In the genomic region with DNA sequence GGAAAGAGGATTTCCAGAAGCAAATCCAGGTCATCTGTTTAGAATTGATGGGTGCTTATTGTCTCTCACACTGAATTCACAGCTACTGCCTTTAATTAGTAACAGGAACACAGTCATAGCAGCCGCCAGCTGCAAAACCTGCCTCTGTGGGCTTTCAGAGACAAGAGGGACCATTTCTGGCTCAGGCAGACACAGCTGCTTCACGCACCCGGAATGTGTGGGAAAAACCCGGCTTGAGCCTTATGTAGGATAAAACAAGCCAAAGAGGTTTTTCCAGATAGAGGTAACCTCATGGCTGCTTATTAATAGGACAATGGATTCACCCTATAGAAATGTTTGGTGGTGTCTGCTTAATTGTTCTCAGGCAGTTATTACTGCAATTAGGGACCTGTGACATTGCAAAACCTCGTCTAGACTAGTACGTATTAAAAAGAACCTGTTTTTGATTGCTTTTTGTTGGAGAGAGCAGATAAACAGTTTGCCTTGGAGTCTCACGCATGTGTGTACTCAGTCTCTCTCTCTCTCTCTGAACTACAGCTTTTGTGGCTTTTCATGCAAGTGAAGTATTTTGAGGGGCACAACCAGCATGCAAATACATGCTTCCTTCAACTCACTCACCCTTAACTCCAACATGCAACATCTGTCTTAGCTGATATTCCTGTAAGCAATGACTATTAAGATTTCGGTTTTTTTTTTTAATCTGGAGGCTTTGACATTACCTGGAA, we compare ENCODE assay signal across 10 cellular contexts.
A peak's percentile ranks its signal among the peaks of the same experiment; 100 is the strongest.
DNase-seq lines count a peak whose midpoint lies in the region; ATAC-seq and TF ChIP-seq lines count a peak whose summit lies in the region.
"Had no signal": no experiment of that assay in that cellular context is flagged by ENCODE, and none has a peak within 500 bp of the region (broad histone marks: within the 10 kb centered on the region; RNA-seq: fewer than 3 reads in every experiment).

No MANE protein-coding gene starts in this region.

- H3K36me3 Mint-ChIP-seq in Calu3 (ENCODE audit: insufficient read depth, unreplicated experiment), result no peaks in the 10 kb centered on the region

- CTCF ChIA-PET in Calu3 (lab: Charles Lee), result no interaction called here

- peaks cover 8% of the 10 kb centered on the region for H3K4me1 Mint-ChIP-seq in Calu3 (ENCODE audit: low read depth, unreplicated experiment)

- DNase-seq in cardiac fibroblast (ENCODE audit: low read depth in 2 of 2), result peak; percentile 8 to 59
- DNase-seq in NOMO-1 treated with dmso at 0.1 percent for 144 hours (lab: John Stamatoyannopoulos, UW; ENCODE audit: unreplicated experiment), result no peak
- DNase-seq in left lobe of liver (ENCODE audit: low spot score), result no peak
- DNase-seq in Calu3, result no peak
- DNase-seq: amniotic stem cell, stomach had no signal

- H3K27me3 Mint-ChIP-seq in Calu3 (ENCODE audit: unreplicated experiment), result no peaks in the 10 kb centered on the region

- TF ChIP-seq CTCF in cardiac fibroblast (IDR thresholded peaks at IDR 0.05; ENCODE audit: low read depth, low read length) (no peak), Calu3 (IDR thresholded peaks at IDR 0.05; ENCODE audit: unreplicated experiment) (no peak)

- ATAC-seq in GM18909 (IDR thresholded peaks at IDR 0.05; ENCODE audit: poor library complexity, unreplicated experiment) (peak; percentile 85), HG03439 (IDR thresholded peaks at IDR 0.05; ENCODE audit: unreplicated experiment) (peak; percentile 64), left lobe of liver (no peak), GM21528 (IDR thresholded peaks at IDR 0.05; ENCODE audit: low FRiP score, unreplicated experiment) (no peak)

- no peaks in the 10 kb centered on the region for H3K27me3 ChIP-seq in neuron (ENCODE audit: insufficient read depth, low read length)
- H3K27me3 ChIP-seq: stomach had no signal

- H3K4me3 ChIP-seq in cardiac fibroblast (replicated peaks in 1 of 2; ENCODE audit: low read depth in 2 of 2, low read length in 2 of 2), result no peak overlapping the region
- peak overlapping the region; percentile 31 for H3K4me3 ChIP-seq in neuron (ENCODE audit: low read length)
- H3K4me3 ChIP-seq: stomach had no signal

- no peaks in the 10 kb centered on the region for H3K9me3 Mint-ChIP-seq in Calu3 (ENCODE audit: low read depth, unreplicated experiment)

- intact Hi-C loops in Calu3 (cut with micrococcal nuclease; ENCODE audit: unreplicated experiment), result no loop called here

- H3K27ac Mint-ChIP-seq in Calu3 (ENCODE audit: unreplicated experiment), result no peak overlapping the region

- peak overlapping the region; percentile 91 for H2AFZ ChIP-seq in neuron (ENCODE audit: low read depth, low read length)

- H3K4me1 ChIP-seq in neuron (ENCODE audit: insufficient read depth, low read length), result peaks cover 25% of the 10 kb centered on the region

- no peaks in the 10 kb centered on the region for H3K36me3 ChIP-seq in neuron (ENCODE audit: insufficient read depth, low read length)
- H3K36me3 ChIP-seq: stomach had no signal

- H3K4me3 Mint-ChIP-seq in Calu3 (ENCODE audit: low read depth, unreplicated experiment), result no peak overlapping the region

- no TSS peak for BruUV-seq in Calu3 (replicated peaks; lab: Mats Ljungman, UMichigan)

- no peaks in the 10 kb centered on the region for H3K9me3 ChIP-seq in neuron (ENCODE audit: low read length)
- H3K9me3 ChIP-seq: stomach had no signal

Comparison
In these comparisons a context has a peak if more than half of its experiments do, and no peak if none do; other contexts are left out.
1. ATAC-seq: peak in GM18909 (single experiment) and HG03439 (single experiment); none in left lobe of liver (single experiment) and GM21528 (single experiment).
2. DNase-seq: peak in cardiac fibroblast (2 of 2); none in NOMO-1 treated with dmso at 0.1 percent for 144 hours (single experiment), left lobe of liver (single experiment) and Calu3 (single experiment).